9 cellular contexts compared by ENCODE assay signal in the genomic region with DNA sequence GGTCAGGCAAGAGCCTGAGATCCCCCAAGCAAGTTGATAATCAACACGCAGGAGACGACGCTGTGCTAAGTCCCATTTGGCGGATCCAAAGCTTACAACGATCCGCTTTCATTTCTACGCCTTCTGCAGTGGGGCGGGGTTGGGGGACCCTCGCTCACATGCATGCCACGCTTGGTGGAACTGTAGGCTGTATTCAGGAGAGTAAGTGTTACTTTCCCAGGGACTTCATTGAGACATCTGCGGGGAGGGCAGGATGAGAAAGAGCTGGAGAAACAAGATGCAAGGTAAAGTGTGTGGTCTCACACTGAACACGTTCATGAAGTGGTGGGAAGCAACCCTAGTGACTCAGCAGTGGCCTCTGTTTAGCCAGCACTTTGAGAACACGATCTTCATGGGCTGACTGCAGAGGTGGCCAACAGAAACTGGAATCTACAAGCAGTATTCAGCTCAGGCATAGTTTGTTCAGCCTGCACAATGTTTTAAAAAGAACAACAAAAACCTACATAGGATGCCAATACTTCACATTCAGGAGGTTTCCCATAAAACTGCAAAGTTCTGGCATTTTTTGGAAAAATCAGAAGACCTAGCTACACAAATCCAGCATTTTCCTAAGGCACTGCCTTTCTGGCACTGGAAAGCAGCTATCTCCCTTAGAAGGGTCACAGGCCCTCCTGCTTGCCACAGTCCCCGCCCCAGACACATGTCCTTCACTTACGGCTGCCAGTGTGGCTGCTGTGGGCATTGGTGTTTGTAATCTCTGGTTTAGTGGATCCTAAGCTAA.
A peak's percentile ranks its signal among the peaks of the same experiment; 100 is the strongest.
DNase-seq lines count a peak whose midpoint lies in the region; ATAC-seq and TF ChIP-seq lines count a peak whose summit lies in the region.
"Had no signal": no experiment of that assay in that cellular context is flagged by ENCODE, and none has a peak within 500 bp of the region (broad histone marks: within the 10 kb centered on the region; RNA-seq: fewer than 3 reads in every experiment).

No MANE protein-coding gene starts in this region.

- H3K27me3 Mint-ChIP-seq in effector memory CD8-positive, alpha-beta T cell, result no peaks in the 10 kb centered on the region

- H3K9me3 Mint-ChIP-seq in effector memory CD8-positive, alpha-beta T cell, result peaks cover 2 to 6% of the 10 kb centered on the region in 2 donors

- TF ChIP-seq CTCF in BE2C (IDR thresholded peaks at IDR 0.05; ENCODE audit: low read depth, low read length), result no peak

- H3K9me3 ChIP-seq in BE2C, result no peaks in the 10 kb centered on the region

- intact Hi-C loops in posterior vena cava (cut with DNase I), result no loop called here

- peaks cover 28% of the 10 kb centered on the region for H3K4me1 ChIP-seq in BE2C

- peak overlapping the region; percentile 79 to 87 for H3K4me3 Mint-ChIP-seq in effector memory CD8-positive, alpha-beta T cell

- ATAC-seq in effector memory CD8-positive, alpha-beta T cell (replicated peaks), result peak; percentile 4
- ATAC-seq in HG03139 (IDR thresholded peaks at IDR 0.05; ENCODE audit: unreplicated experiment), result no peak
- ATAC-seq: PC-3 had no signal

- peaks cover 24% of the 10 kb centered on the region for H3K36me3 Mint-ChIP-seq in effector memory CD8-positive, alpha-beta T cell (ENCODE audit: insufficient read depth)

- peaks cover 73 to 85% of the 10 kb centered on the region in 2 donors for H3K4me1 Mint-ChIP-seq in effector memory CD8-positive, alpha-beta T cell (ENCODE audit: low read depth in 2 of 2)

- DNase-seq in EH (ENCODE audit: low read depth), result peak; percentile 61
- DNase-seq in RPMI7951 (ENCODE audit: low read depth), result peak; percentile 70
- no peak for DNase-seq in effector memory CD8-positive, alpha-beta T cell
- DNase-seq in posterior vena cava (ENCODE audit: low spot score), result peak; percentile 48
- DNase-seq in BE2C, result no peak
- no peak for DNase-seq in NCI-H2227 treated with DMSO at 0.1 percent for 48 hours (lab: John Stamatoyannopoulos, UW)
- DNase-seq in HT-29 (ENCODE audit: low spot score), result no peak
- DNase-seq: PC-3 had no signal

- H3K27ac Mint-ChIP-seq in effector memory CD8-positive, alpha-beta T cell, result peak overlapping the region; percentile 97 to 99

- no peaks in the 10 kb centered on the region for H3K27me3 ChIP-seq in BE2C

- no peaks in the 10 kb centered on the region for H3K36me3 ChIP-seq in BE2C

- no peak overlapping the region for H3K4me3 ChIP-seq in BE2C (ENCODE audit: low read depth, low read length)

Comparison
In these comparisons a context has a peak if more than half of its experiments do, and no peak if none do; other contexts are left out.
1. DNase-seq: peak in EH (single experiment), RPMI7951 (single experiment) and posterior vena cava (single experiment); none in effector memory CD8-positive, alpha-beta T cell (0 of 3), BE2C (single experiment), NCI-H2227 treated with DMSO at 0.1 percent for 48 hours (single experiment) and HT-29 (single experiment).